ENCODE assay signal across 9 cellular contexts in the genomic region with DNA sequence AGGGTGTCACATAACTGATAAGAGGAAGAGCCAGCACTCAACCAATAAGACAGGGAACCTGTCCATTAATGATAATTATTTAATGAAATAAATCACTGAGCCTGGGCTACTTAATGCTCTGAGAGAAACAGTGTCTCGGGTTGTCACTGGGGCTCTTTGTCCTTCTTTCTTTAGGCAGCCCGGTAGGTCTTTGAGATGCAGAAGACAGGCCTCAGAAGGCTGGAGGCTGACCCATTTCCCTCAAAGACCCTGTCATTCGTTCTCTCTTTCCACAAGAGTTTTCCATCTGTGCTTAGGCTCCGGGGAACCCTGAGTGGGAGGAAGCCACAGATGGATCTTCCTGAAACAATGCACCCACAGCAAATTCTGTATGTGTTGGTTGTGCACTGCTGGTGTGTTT.
"Had no signal": no experiment of that assay in that cellular context is flagged by ENCODE, and none has a peak within 500 bp of the region (broad histone marks: within the 10 kb centered on the region; RNA-seq: fewer than 3 reads in every experiment).

No MANE protein-coding gene starts in this region.

- H3K4me3 Mint-ChIP-seq: HFFc6, IgD-negative memory B cell had no signal

- H3K4me3 ChIP-seq: HAP-1 had no signal

- H3K36me3 Mint-ChIP-seq: IgD-negative memory B cell had no signal

- H3K27me3 Mint-ChIP-seq: IgD-negative memory B cell had no signal

- DNase-seq: GOT3, H7, HFFc6, KBM-7 had no signal

- H3K36me3 ChIP-seq: HAP-1 had no signal

- ATAC-seq: HCT116, HepG2 had no signal

- H3K27ac Mint-ChIP-seq: HFFc6, IgD-negative memory B cell had no signal

- H3K4me1 Mint-ChIP-seq: IgD-negative memory B cell had no signal

- H3K27ac ChIP-seq: HL-60 had no signal

- H3K9me3 ChIP-seq: HAP-1 had no signal

- H3K4me1 ChIP-seq: HAP-1 had no signal
